Comparison of ENCODE assay signal across 8 cellular contexts in genomic region chr1:197200468-197200899, GRCh38. TPM values are rescaled to one million over a fixed set of nuclear protein-coding genes. Genes with fewer than 3 reads are reported as not detected.
A peak's percentile ranks its signal among the peaks of the same experiment; 100 is the strongest.
DNase-seq lines count a peak whose midpoint lies in the region; ATAC-seq lines count a peak whose summit lies in the region.

No MANE protein-coding gene starts in this region.

- H3K36me3 ChIP-seq in mesodermal cell (ENCODE audit: control insufficient read depth, insufficient read depth, low read length) (no peaks in the 10 kb centered on the region), urinary bladder (ENCODE audit: insufficient read depth) (no peaks in the 10 kb centered on the region)

- 0% methylated on average over 5 to 7 of the region's 12 CpGs for WGBS in mesodermal cell (ENCODE audit: insufficient coverage in 2 of 2), 2 experiments
- WGBS in urinary bladder: 1% methylated on average over 12 of the region's 12 CpGs

- peak; percentile 10 for ATAC-seq in GM19351 (IDR thresholded peaks at IDR 0.05; ENCODE audit: unreplicated experiment)
- ATAC-seq in GM19397 (IDR thresholded peaks at IDR 0.05; ENCODE audit: unreplicated experiment): no peak
- no peak for ATAC-seq in HG02884 (IDR thresholded peaks at IDR 0.05; ENCODE audit: unreplicated experiment)

- H3K4me3 ChIP-seq in mesodermal cell (ENCODE audit: extremely low read depth, insufficient read depth, low read length, poor library complexity, severe bottlenecking) (peak overlapping the region; percentile 79), urinary bladder (ENCODE audit: low read depth, low read length) (peak overlapping the region; percentile 80)

- H3K27ac ChIP-seq in mesodermal cell (ENCODE audit: low read depth, low read length, severe bottlenecking) (peak overlapping the region; percentile 84), urinary bladder (ENCODE audit: low read depth) (peak overlapping the region; percentile 84)

- H3K4me1 ChIP-seq in mesodermal cell (ENCODE audit: control insufficient read depth, insufficient read depth, low read length, poor library complexity, severe bottlenecking) (peaks cover 3% of the 10 kb centered on the region), urinary bladder (ENCODE audit: insufficient read depth) (no peaks in the 10 kb centered on the region)

- no peaks in the 10 kb centered on the region for H3K9me3 ChIP-seq in mesodermal cell (ENCODE audit: control insufficient read depth, low read length)

- DNase-seq in Ammon's horn (ENCODE audit: low spot score) (peak; percentile 30), RPMI8226 (peak; percentile 43), dermis blood vessel endothelial cell (peak; percentile 50)

RNA-seq across cellular contexts. Expression of gene ZBTB41, which starts 0.6 kb away (rescaled TPM):
- total RNA-seq in dermis blood vessel endothelial cell (8.5 and 9.4 TPM in 2 replicates), urinary bladder (51.4 TPM)
- 5.1 TPM for polyA plus RNA-seq in mesodermal cell (2013, experiment 1 of 2)
- 5.8 TPM for polyA plus RNA-seq in mesodermal cell (2013, experiment 2 of 2)
- 4.4 TPM for polyA plus RNA-seq in urinary bladder

RNA-seq across cellular contexts. Expression of gene ASPM, which starts 54.0 kb away (rescaled TPM):
- total RNA-seq in dermis blood vessel endothelial cell (12.3 and 80.6 TPM in 2 replicates), urinary bladder (48.5 TPM)
- 37.3 TPM for polyA plus RNA-seq in mesodermal cell (2013, experiment 1 of 2)
- polyA plus RNA-seq in mesodermal cell (2013, experiment 2 of 2): 45.3 TPM
- polyA plus RNA-seq in urinary bladder: 0.11 TPM
